Comparison of ENCODE assay signal across 1 cellular context in genomic region chr7:97117372-97118188, GRCh38.
A peak's percentile ranks its signal among the peaks of the same experiment; 100 is the strongest.
TF ChIP-seq lines count a peak whose summit lies in the region.

SDHAF3 (plus strand) TSS chr7:97117698; CDS start chr7:97117724, 26 bp downstream.

TF ChIP-seq in HepG2, 621 proteins besides CTCF, POLR2A, EP300 and RAD21 (continued from another document and continues in another):
- peak; percentile 96 for TF ChIP-seq MAX (IDR thresholded peaks at IDR 0.05)
- TF ChIP-seq ZNF660 (CRISPR knock-in tag; IDR thresholded peaks at IDR 0.05; ENCODE audit: borderline replicate concordance, low read depth) = no peak
- no peak for TF ChIP-seq ZNF790 (CRISPR knock-in tag; IDR thresholded peaks at IDR 0.05; ENCODE audit: borderline replicate concordance)
- peak; percentile 33; the same call in 1 of the 2 replicates for TF ChIP-seq SATB2 (CRISPR knock-in tag; IDR thresholded peaks at IDR 0.05)
- 0 out of 2 replicates have a peak, but pooled peaks have one; percentile 56 for TF ChIP-seq ZNF136 (CRISPR knock-in tag; IDR thresholded peaks at IDR 0.05; ENCODE audit: low read depth)
- 0 out of 2 replicates have a peak, but pooled peaks have one; percentile 51 for TF ChIP-seq KLF13 (CRISPR knock-in tag; IDR thresholded peaks at IDR 0.05)
- TF ChIP-seq ZNF749 (CRISPR knock-in tag; IDR thresholded peaks at IDR 0.05; ENCODE audit: borderline replicate concordance) = peak; percentile 38; the same call in 1 of the 2 replicates
- TF ChIP-seq KDM6A (CRISPR knock-in tag; IDR thresholded peaks at IDR 0.05; ENCODE audit: low read depth) = no peak
- 0 out of 2 replicates have a peak, but pooled peaks have one; percentile 57 for TF ChIP-seq MZF1 (CRISPR knock-in tag; IDR thresholded peaks at IDR 0.05; ENCODE audit: borderline replicate concordance)
- TF ChIP-seq PRDM10 (CRISPR knock-in tag; IDR thresholded peaks at IDR 0.05; ENCODE audit: low read depth) = 0 out of 2 replicates have a peak, but pooled peaks have one; percentile 59
- peak; percentile 99 for TF ChIP-seq KMT2B (CRISPR knock-in tag; IDR thresholded peaks at IDR 0.05)
- no peak for TF ChIP-seq ZNF672 (CRISPR knock-in tag; IDR thresholded peaks at IDR 0.05)
- TF ChIP-seq ZNF576 (CRISPR knock-in tag; IDR thresholded peaks at IDR 0.05) = no peak
- TF ChIP-seq SNRNP70 (IDR thresholded peaks at IDR 0.05; ENCODE audit: low read depth, low read length) = no peak
- peak; percentile 70 for TF ChIP-seq ZNF143 (CRISPR knock-in tag; IDR thresholded peaks at IDR 0.05)
- TF ChIP-seq ZNF503 (CRISPR knock-in tag; IDR thresholded peaks at IDR 0.05) = peak; percentile 80
- peak; percentile 75; the same call in 1 of the 2 replicates for TF ChIP-seq SAFB2 (CRISPR knock-in tag; IDR thresholded peaks at IDR 0.05; ENCODE audit: borderline replicate concordance, low read depth)
- peak in 1 of 2 experiments; percentile 75; a peak in 2 of 4 replicates for TF ChIP-seq ATF4 (CRISPR knock-in tag; IDR thresholded peaks at IDR 0.05)
- peak; percentile 94 for TF ChIP-seq POGK (CRISPR knock-in tag; conservative IDR thresholded peaks at IDR 0.05)
- TF ChIP-seq TOPORS (CRISPR knock-in tag; IDR thresholded peaks at IDR 0.05) = peak; percentile 95
- peak; percentile 87 for TF ChIP-seq ZFY (CRISPR knock-in tag; IDR thresholded peaks at IDR 0.05)
- peak; percentile 86 for TF ChIP-seq ZNF430 (CRISPR knock-in tag; IDR thresholded peaks at IDR 0.05)
- peak; percentile 95 for TF ChIP-seq ZNF781 (CRISPR knock-in tag; IDR thresholded peaks at IDR 0.05; ENCODE audit: borderline replicate concordance, not compliant biosample characterization)
- TF ChIP-seq MBNL3 (CRISPR knock-in tag; conservative IDR thresholded peaks at IDR 0.05) = no peak
- peak; percentile 78 for TF ChIP-seq ZNF768 (CRISPR knock-in tag; IDR thresholded peaks at IDR 0.05)
- TF ChIP-seq NCOA1 (CRISPR knock-in tag; IDR thresholded peaks at IDR 0.05) = no peak
- peak; percentile 69; the same call in 1 of the 2 replicates for TF ChIP-seq ZNF362 (CRISPR knock-in tag; IDR thresholded peaks at IDR 0.05; ENCODE audit: borderline replicate concordance)
- peak; percentile 88; the same call in 1 of the 2 replicates for TF ChIP-seq ZNF589 (CRISPR knock-in tag; conservative IDR thresholded peaks at IDR 0.05)
- no peak for TF ChIP-seq ZNF121 (CRISPR knock-in tag; IDR thresholded peaks at IDR 0.05)
- no peak; the same call in 1 of the 2 replicates for TF ChIP-seq NCOA2 (CRISPR knock-in tag; IDR thresholded peaks at IDR 0.05)
- no peak for TF ChIP-seq HNRNPK (IDR thresholded peaks at IDR 0.05; ENCODE audit: low read depth, low read length, poor library complexity, severe bottlenecking)
- TF ChIP-seq MYPOP (CRISPR knock-in tag; IDR thresholded peaks at IDR 0.05) = peak; percentile 91
- TF ChIP-seq BCL3 (CRISPR knock-in tag; IDR thresholded peaks at IDR 0.05) = peak; percentile 97
- TF ChIP-seq YEATS2 (CRISPR knock-in tag; IDR thresholded peaks at IDR 0.05; ENCODE audit: borderline replicate concordance) = peak; percentile 95
- TF ChIP-seq NFE2 (CRISPR knock-in tag; IDR thresholded peaks at IDR 0.05) = no peak
- 0 out of 2 replicates have a peak, but pooled peaks have one; percentile 77 for TF ChIP-seq XBP1 (CRISPR knock-in tag; IDR thresholded peaks at IDR 0.05)
- TF ChIP-seq PLRG1 (conservative IDR thresholded peaks at IDR 0.05) = no peak
- TF ChIP-seq AGO1 (IDR thresholded peaks at IDR 0.05; ENCODE audit: low read depth, low read length, poor library complexity, severe bottlenecking) = peak; percentile 67
- peak; percentile 70; the same call in 1 of the 2 replicates for TF ChIP-seq FOXJ3 (CRISPR knock-in tag; IDR thresholded peaks at IDR 0.05; ENCODE audit: borderline replicate concordance)
- peak; percentile 61; the same call in 1 of the 2 replicates for TF ChIP-seq ZNF766 (CRISPR knock-in tag; IDR thresholded peaks at IDR 0.05; ENCODE audit: borderline replicate concordance)
- TF ChIP-seq SNAPC5 (CRISPR knock-in tag; IDR thresholded peaks at IDR 0.05; ENCODE audit: borderline replicate concordance) = no peak
- TF ChIP-seq SKIL (CRISPR knock-in tag; IDR thresholded peaks at IDR 0.05; ENCODE audit: borderline replicate concordance) = peak; percentile 52; the same call in 1 of the 2 replicates
- TF ChIP-seq ZNF441 (CRISPR knock-in tag; IDR thresholded peaks at IDR 0.05; ENCODE audit: borderline replicate concordance) = peak; percentile 53; the same call in 1 of the 2 replicates
- TF ChIP-seq CEBPB (IDR thresholded peaks at IDR 0.05; ENCODE audit: borderline replicate concordance, low read depth, low read length) = peak; percentile 97
- TF ChIP-seq ZNF883 (CRISPR knock-in tag; IDR thresholded peaks at IDR 0.05; ENCODE audit: not compliant biosample characterization) = peak; percentile 74
- peak; percentile 99 for TF ChIP-seq GABPA (IDR thresholded peaks at IDR 0.05; ENCODE audit: low read depth, low read length)
- peak; percentile 99 for TF ChIP-seq GABPA (CRISPR knock-in tag; IDR thresholded peaks at IDR 0.05; ENCODE audit: low read depth)
- no peak for TF ChIP-seq POLR2AphosphoS2 (IDR thresholded peaks at IDR 0.05; ENCODE audit: low read depth, low read length)
- TF ChIP-seq GMEB2 (CRISPR knock-in tag; IDR thresholded peaks at IDR 0.05; ENCODE audit: low read depth) = 0 out of 2 replicates have a peak, but pooled peaks have one; percentile 29
- TF ChIP-seq KMT2A (CRISPR knock-in tag; IDR thresholded peaks at IDR 0.05) = peak; percentile 94
